ENCODE assay signal across 8 cellular contexts in genomic region chr2:85327757-85328617, GRCh38.
DNase-seq lines count a peak whose midpoint lies in the region; ATAC-seq lines count a peak whose summit lies in the region.

Gene TGOLN2 (minus strand): TSS chr2:85327989. CDS start chr2:85327962, 27 bp downstream.

- ATAC-seq in GM18517 (IDR thresholded peaks at IDR 0.05; ENCODE audit: unreplicated experiment): peak; percentile 78
- peak; percentile 79 for ATAC-seq in HG03039 (IDR thresholded peaks at IDR 0.05; ENCODE audit: unreplicated experiment)

- DNase-seq in NCI-H2081 treated with DMSO at 0.1 percent for 48 hours (lab: John Stamatoyannopoulos, UW) (peak; percentile 56), T1000 (lab: John Stamatoyannopoulos, UW) (peak; percentile 69), astrocyte of the hippocampus (ENCODE audit: low read depth, low spot score) (peak; percentile 96), hippocampal formation (lab: John Stamatoyannopoulos, UW) (peak; percentile 86 to 92), retina (peak; percentile 98), cortex of kidney (lab: John Stamatoyannopoulos, UW) (no peak)
